ENCODE assay signal across 13 cellular contexts in the genomic region with DNA sequence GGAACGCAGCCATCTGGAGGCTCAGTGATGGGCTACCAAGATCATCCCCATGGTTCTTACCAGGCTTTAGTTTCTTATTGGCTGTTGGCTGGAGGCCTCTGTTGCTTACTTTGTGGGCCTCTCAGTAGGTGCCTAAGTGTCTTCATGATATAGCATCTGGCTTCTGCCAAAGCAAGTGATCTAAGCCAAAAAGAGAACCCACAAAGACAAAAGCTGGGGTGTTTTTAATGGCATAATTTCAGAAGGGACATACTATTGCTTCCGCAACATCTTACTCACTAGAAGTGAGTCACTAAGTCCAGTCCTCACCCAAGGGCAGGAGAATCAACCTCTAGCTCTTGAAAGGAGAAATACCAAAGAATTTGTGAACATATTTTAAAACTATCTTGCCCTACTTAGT.
DNase-seq lines count a peak whose midpoint lies in the region; ATAC-seq, FAIRE-seq and TF ChIP-seq lines count a peak whose summit lies in the region.
"Had no signal": no experiment of that assay in that cellular context is flagged by ENCODE, and none has a peak within 500 bp of the region (broad histone marks: within the 10 kb centered on the region; RNA-seq: fewer than 3 reads in every experiment).

No MANE protein-coding gene starts in this region.

- H3K36me3 ChIP-seq in astrocyte (ENCODE audit: insufficient read depth, low read length) (no peaks in the 10 kb centered on the region), mucosa of descending colon (ENCODE audit: low read depth) (no peaks in the 10 kb centered on the region)
- H3K36me3 ChIP-seq: spleen had no signal

- H3K27me3 Mint-ChIP-seq in HFFc6 (ENCODE audit: insufficient read depth) (no peaks in the 10 kb centered on the region; the same call in 1 of the 2 replicates), astrocyte (ENCODE audit: low read depth, unreplicated experiment) (peaks cover 2% of the 10 kb centered on the region), Calu3 (ENCODE audit: unreplicated experiment) (no peaks in the 10 kb centered on the region)

- intact Hi-C loops in head of caudate nucleus (cut with DNase I), result no loop called here
- intact Hi-C loops in Calu3 (cut with micrococcal nuclease; ENCODE audit: unreplicated experiment), result no loop called here
- intact Hi-C loops in mucosa of descending colon (cut with DNase I, micrococcal nuclease), result no loop called here

- H3K9ac ChIP-seq in astrocyte (ENCODE audit: low read length), result no peak overlapping the region

- H3K4me2 ChIP-seq in astrocyte (ENCODE audit: low read length), result peak overlapping the region; percentile 43

- no peak for ATAC-seq in mucosa of descending colon
- ATAC-seq: naive thymus-derived CD8-positive, alpha-beta T cell had no signal

- FAIRE-seq in astrocyte (lab: Jason Lieb, UNC), result peak; percentile 78

- H3K9me3 Mint-ChIP-seq in HFFc6 (no peaks in the 10 kb centered on the region), astrocyte (ENCODE audit: unreplicated experiment) (no peaks in the 10 kb centered on the region), Calu3 (ENCODE audit: low read depth, unreplicated experiment) (no peaks in the 10 kb centered on the region)

- BruUV-seq in Calu3 (replicated peaks; lab: Mats Ljungman, UMichigan), result no TSS peak

- H3K4me3 Mint-ChIP-seq in HFFc6, result peak overlapping the region; percentile 33
- no peak overlapping the region for H3K4me3 Mint-ChIP-seq in astrocyte (ENCODE audit: unreplicated experiment)
- H3K4me3 Mint-ChIP-seq in Calu3 (ENCODE audit: low read depth, unreplicated experiment), result no peak overlapping the region
- H3K4me3 Mint-ChIP-seq: immature natural killer cell; naive thymus-derived CD8-positive, alpha-beta T cell had no signal

- DNase-seq in AG08396 (ENCODE audit: low spot score), result peak; percentile 42
- peak; percentile 93 for DNase-seq in HFFc6
- peak; percentile 93 for DNase-seq in astrocyte (ENCODE audit: low read depth)
- DNase-seq in hepatic stellate cell (ENCODE audit: low spot score), result peak; percentile 1
- no peak for DNase-seq in head of caudate nucleus
- no peak for DNase-seq in NCI-H1694 (lab: John Stamatoyannopoulos, UW)
- no peak for DNase-seq in Calu3
- no peak for DNase-seq in mucosa of descending colon
- DNase-seq: immature natural killer cell; naive thymus-derived CD8-positive, alpha-beta T cell; NCI-H510A treated with DMSO at 0.1 percent for 48 hours; spleen had no signal

- peak overlapping the region; percentile 79 for H3K27ac Mint-ChIP-seq in HFFc6
- no peak overlapping the region for H3K27ac Mint-ChIP-seq in astrocyte (ENCODE audit: unreplicated experiment)
- no peak overlapping the region for H3K27ac Mint-ChIP-seq in Calu3 (ENCODE audit: unreplicated experiment)
- H3K27ac Mint-ChIP-seq: immature natural killer cell; naive thymus-derived CD8-positive, alpha-beta T cell had no signal

- H4K20me1 ChIP-seq in astrocyte (ENCODE audit: insufficient read depth, low read length), result no peaks in the 10 kb centered on the region

- H3K4me1 ChIP-seq in astrocyte (ENCODE audit: insufficient read depth, low read length) (peaks cover 12% of the 10 kb centered on the region), mucosa of descending colon (ENCODE audit: low read depth) (no peaks in the 10 kb centered on the region)

- H3K4me1 Mint-ChIP-seq in HFFc6 (ENCODE audit: low read depth) (peaks cover 35% of the 10 kb centered on the region), astrocyte (ENCODE audit: low read depth, unreplicated experiment) (peaks cover 2% of the 10 kb centered on the region), Calu3 (ENCODE audit: low read depth, unreplicated experiment) (no peaks in the 10 kb centered on the region)
- H3K4me1 Mint-ChIP-seq: immature natural killer cell; naive thymus-derived CD8-positive, alpha-beta T cell had no signal

- H3K79me2 ChIP-seq in astrocyte (ENCODE audit: insufficient read depth, low read length), result no peaks in the 10 kb centered on the region

- H3K27me3 ChIP-seq in astrocyte (ENCODE audit: insufficient read depth, low read length), result no peaks in the 10 kb centered on the region
- H3K27me3 ChIP-seq: spleen had no signal

- H3K4me3 ChIP-seq in astrocyte (ENCODE audit: insufficient read depth, low read depth, low read length) (no peak overlapping the region), mucosa of descending colon (no peak overlapping the region)
- H3K4me3 ChIP-seq: SK-N-MC, spleen had no signal

- CTCF ChIA-PET in Calu3 (lab: Charles Lee), result no interaction called here

- H2AFZ ChIP-seq in astrocyte (ENCODE audit: low read depth, low read length), result no peak overlapping the region

- peak overlapping the region; percentile 59 for H3K27ac ChIP-seq in astrocyte (ENCODE audit: low read depth, low read length)
- H3K27ac ChIP-seq: SK-N-MC, spleen had no signal

- H3K36me3 Mint-ChIP-seq in HFFc6 (ENCODE audit: low read depth) (no peaks in the 10 kb centered on the region), astrocyte (ENCODE audit: low read depth, unreplicated experiment) (no peaks in the 10 kb centered on the region), Calu3 (ENCODE audit: insufficient read depth, unreplicated experiment) (no peaks in the 10 kb centered on the region)
- H3K36me3 Mint-ChIP-seq: immature natural killer cell; naive thymus-derived CD8-positive, alpha-beta T cell had no signal

- no peak for TF ChIP-seq CTCF in HFFc6 (IDR thresholded peaks at IDR 0.05)
- no peak for TF ChIP-seq CTCF in astrocyte (IDR thresholded peaks at IDR 0.05; ENCODE audit: insufficient read depth, low read depth, low read length)
- TF ChIP-seq CTCF in Calu3 (IDR thresholded peaks at IDR 0.05; ENCODE audit: unreplicated experiment), result no peak
- TF ChIP-seq CTCF in mucosa of descending colon (IDR thresholded peaks at IDR 0.05), result no peak

- no peaks in the 10 kb centered on the region for H3K9me3 ChIP-seq in astrocyte (ENCODE audit: insufficient read depth, low read depth, low read length)
- no peaks in the 10 kb centered on the region for H3K9me3 ChIP-seq in mucosa of descending colon
- H3K9me3 ChIP-seq: spleen had no signal

Comparison
In these comparisons a context has a peak if more than half of its experiments do, and no peak if none do; other contexts are left out.
1. DNase-seq: peak in AG08396 (single experiment), HFFc6 (single experiment), astrocyte (single experiment) and hepatic stellate cell (single experiment); none in head of caudate nucleus (0 of 42), NCI-H1694 (single experiment), Calu3 (single experiment) and mucosa of descending colon (0 of 3).